In the genomic region with DNA sequence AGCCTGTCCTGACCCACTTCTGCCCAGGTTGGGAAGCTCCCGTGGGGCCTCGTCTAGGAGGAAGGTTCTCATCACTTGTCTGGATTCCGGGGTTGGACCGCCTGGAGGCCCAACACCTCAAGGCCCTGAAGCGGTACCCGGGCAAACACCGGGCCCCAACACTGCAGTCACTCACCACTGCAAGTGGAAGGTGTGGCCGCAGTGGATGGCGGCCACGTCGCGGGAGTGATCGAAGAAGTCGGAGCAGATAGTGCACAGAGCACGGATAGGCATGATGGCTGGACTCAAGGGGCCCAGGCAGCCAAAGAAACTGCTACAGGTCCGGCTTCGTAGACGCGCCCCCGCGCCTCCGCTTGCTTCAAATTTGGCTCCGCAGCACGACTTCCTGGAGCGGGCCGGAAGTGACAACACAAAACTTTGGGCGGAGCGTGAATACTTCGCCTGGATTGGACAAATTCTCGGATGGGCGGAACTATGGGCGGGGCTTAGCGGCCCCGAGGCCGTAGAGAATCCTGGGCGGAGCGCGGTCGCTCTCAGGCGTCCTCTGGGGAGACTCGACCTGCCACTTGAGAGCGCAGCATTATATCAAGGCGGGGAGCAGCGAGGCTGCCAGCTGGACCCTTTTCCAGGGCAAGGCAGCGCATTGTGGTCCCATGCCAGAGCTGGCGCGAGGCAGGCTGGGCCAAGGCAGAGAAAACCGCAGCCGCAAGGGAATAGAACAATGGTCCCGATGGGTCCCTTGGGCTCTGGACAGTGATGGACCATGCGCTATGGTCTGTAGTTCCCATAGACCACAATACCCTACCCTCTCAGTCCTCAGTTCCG, we compare ENCODE assay signal across 8 cellular contexts. TPM values are rescaled to one million over a fixed set of nuclear protein-coding genes. Genes with fewer than 3 reads are reported as not detected.
DNase-seq lines count a peak whose midpoint lies in the region; ATAC-seq and TF ChIP-seq lines count a peak whose summit lies in the region.

A gene with protein sequence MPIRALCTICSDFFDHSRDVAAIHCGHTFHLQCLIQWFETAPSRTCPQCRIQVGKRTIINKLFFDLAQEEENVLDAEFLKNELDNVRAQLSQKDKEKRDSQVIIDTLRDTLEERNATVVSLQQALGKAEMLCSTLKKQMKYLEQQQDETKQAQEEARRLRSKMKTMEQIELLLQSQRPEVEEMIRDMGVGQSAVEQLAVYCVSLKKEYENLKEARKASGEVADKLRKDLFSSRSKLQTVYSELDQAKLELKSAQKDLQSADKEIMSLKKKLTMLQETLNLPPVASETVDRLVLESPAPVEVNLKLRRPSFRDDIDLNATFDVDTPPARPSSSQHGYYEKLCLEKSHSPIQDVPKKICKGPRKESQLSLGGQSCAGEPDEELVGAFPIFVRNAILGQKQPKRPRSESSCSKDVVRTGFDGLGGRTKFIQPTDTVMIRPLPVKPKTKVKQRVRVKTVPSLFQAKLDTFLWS (minus strand): TSS at position 384 of the 825 bp plus-strand sequence. CDS start 111 bp downstream, at position 273.

- DNase-seq in COLO829 (ENCODE audit: low spot score): peak; percentile 100
- DNase-seq in GM20000 (ENCODE audit: low spot score): peak; percentile 98
- DNase-seq in HS-5 (ENCODE audit: low read depth): peak; percentile 76
- peak; percentile 88 to 93 for DNase-seq in NOMO-1 (lab: John Stamatoyannopoulos, UW; ENCODE audit: unreplicated experiment in 2 of 2)
- peak; percentile 94 to 95 (median 95) for DNase-seq in effector memory CD8-positive, alpha-beta T cell
- peak; percentile 96 to 98 for DNase-seq in memory B cell (ENCODE audit: low spot score in 2 of 2)
- peak; percentile 88 for DNase-seq in stimulated activated CD8-positive, alpha-beta memory T cell treated with anti-CD3 and anti-CD28 coated beads, Interleukin-12 subunit alpha, Interleukin-12 subunit beta, amount 100 ng/mL, for 1 hour (ENCODE audit: low read depth)

- CTCF ChIA-PET in activated CD8-positive, alpha-beta memory T cell treated with anti-CD3 and anti-CD28 coated beads for 36 hours (lab: Charles Lee): interaction anchor here (0.8 to 1.8 kb wide), 5 partner anchors 9 to 73 kb away, joined by 3 to 5 read pairs (median 3); a partner anchor contains a TSS

- no peaks in the 10 kb centered on the region for H3K36me3 Mint-ChIP-seq in effector memory CD8-positive, alpha-beta T cell (ENCODE audit: insufficient read depth)
- no peaks in the 10 kb centered on the region for H3K36me3 Mint-ChIP-seq in memory B cell

- no peak for TF ChIP-seq CTCF in GM20000 (IDR thresholded peaks at IDR 0.05; ENCODE audit: extremely low read depth, missing control alignments)

- no peaks in the 10 kb centered on the region for H3K9me3 Mint-ChIP-seq in effector memory CD8-positive, alpha-beta T cell
- no peaks in the 10 kb centered on the region for H3K9me3 Mint-ChIP-seq in memory B cell

- H3K27ac Mint-ChIP-seq in effector memory CD8-positive, alpha-beta T cell: peak within 1 kb of the TSS; percentile 92 to 93
- peak within 1 kb of the TSS; percentile 61 for H3K27ac Mint-ChIP-seq in memory B cell

- peak; percentile 99 for ATAC-seq in effector memory CD8-positive, alpha-beta T cell (replicated peaks)
- ATAC-seq in memory B cell (ENCODE audit: low read depth): peak; percentile 99

- peaks cover 0 to 2% of the 10 kb centered on the region in 2 donors for H3K27me3 Mint-ChIP-seq in effector memory CD8-positive, alpha-beta T cell
- no peaks in the 10 kb centered on the region for H3K27me3 Mint-ChIP-seq in memory B cell

- H3K4me1 Mint-ChIP-seq in effector memory CD8-positive, alpha-beta T cell (ENCODE audit: low read depth in 2 of 2): peaks cover 5 to 7% of the 10 kb centered on the region in 2 donors
- peaks cover 12% of the 10 kb centered on the region for H3K4me1 Mint-ChIP-seq in memory B cell

- H3K4me3 Mint-ChIP-seq in effector memory CD8-positive, alpha-beta T cell: peak within 1 kb of the TSS; percentile 84 to 93
- H3K4me3 Mint-ChIP-seq in memory B cell: peak within 1 kb of the TSS; percentile 85

- POLR2A ChIA-PET in activated CD8-positive, alpha-beta memory T cell treated with anti-CD3 and anti-CD28 coated beads for 36 hours (lab: Charles Lee): interaction anchor here (0.6 kb wide), 1 partner anchor 53 kb away, joined by 3 read pairs; a partner anchor contains a TSS

RNA-seq across cellular contexts. Expression of the gene that starts here (rescaled TPM):
- total RNA-seq in activated CD8-positive, alpha-beta memory T cell treated with anti-CD3 and anti-CD28 coated beads for 36 hours: 10 to 100 TPM; 22.5 to 23.5 TPM

Comparison
In these comparisons a context has a peak if more than half of its experiments do, and no peak if none do; other contexts are left out.
1. Peak in every context shown above with its lines: DNase-seq and ATAC-seq.